Comparison of ENCODE assay signal across 22 cellular contexts in the genomic region with DNA sequence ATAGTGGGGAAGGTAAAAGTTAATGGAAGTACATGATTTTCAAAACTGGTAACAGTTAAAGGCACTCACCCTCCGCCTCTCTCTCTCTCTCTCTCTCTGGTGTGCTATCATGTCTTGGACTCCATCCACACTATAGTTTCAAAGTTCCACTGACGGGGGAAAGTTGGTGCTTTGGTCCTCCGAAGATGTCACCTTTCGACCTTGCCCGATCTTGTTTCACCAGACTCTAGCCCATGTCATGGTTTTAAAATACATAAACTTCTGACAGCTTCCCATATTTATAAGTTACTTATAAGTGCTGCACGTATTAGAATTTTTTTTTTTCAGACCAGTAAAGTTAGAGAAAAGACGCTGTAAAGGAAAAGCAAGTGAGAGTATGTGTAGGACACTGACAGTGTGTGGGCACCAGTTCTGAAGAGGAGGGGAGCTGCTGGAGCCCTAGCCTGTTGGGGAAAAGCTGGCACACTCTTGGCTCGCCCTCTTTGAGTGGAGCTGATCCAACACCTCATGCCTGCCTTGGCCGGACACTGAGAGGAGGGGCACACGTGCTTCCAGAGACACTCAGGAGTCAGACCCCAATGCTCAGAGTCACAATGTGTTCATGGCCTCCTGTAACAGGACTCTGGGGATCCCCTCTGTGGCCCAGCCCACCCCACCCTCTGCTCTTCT.
DNase-seq lines count a peak whose midpoint lies in the region; ATAC-seq and TF ChIP-seq lines count a peak whose summit lies in the region.
"Had no signal": no experiment of that assay in that cellular context is flagged by ENCODE, and none has a peak within 500 bp of the region (broad histone marks: within the 10 kb centered on the region; RNA-seq: fewer than 3 reads in every experiment).

No MANE protein-coding gene starts in this region.

- H3K9me3 ChIP-seq in suprapubic skin, result no peaks in the 10 kb centered on the region
- H3K9me3 ChIP-seq: upper lobe of right lung had no signal

- H3K27ac ChIP-seq in suprapubic skin, result no peak overlapping the region
- H3K27ac ChIP-seq: 22Rv1, GM23248, upper lobe of right lung had no signal

- peak; percentile 66 to 82 for ATAC-seq in left cardiac atrium
- no peak for ATAC-seq in stimulated activated naive CD8-positive, alpha-beta T cell treated with anti-CD3 and anti-CD28 coated beads, Interleukin-15, Interleukin-2, amounts not matched to agents 100 U/mL and 50 U/mL, for 24 hours
- ATAC-seq: activated CD8-positive, alpha-beta T cell treated with anti-CD3 and anti-CD28 coated beads, Interleukin-2, amount 10 ng/mL, durations not matched to agents 7 days and 5 days; upper lobe of right lung had no signal

- CTCF ChIA-PET in activated naive CD4-positive, alpha-beta T cell treated with anti-CD3 and anti-CD28 coated beads, Interleukin-2, amount 10 ng/mL, durations not matched to agents 7 days and 5 days (lab: Charles Lee), result no interaction called here

- intact Hi-C loops in left cardiac atrium (cut with DNase I), result loop anchor here in 1 of 2 donors (5.0 to 10.0 kb wide), 2 partner anchors 53 to 60 kb away; no protein-coding TSS in a partner anchor

- H3K4me3 Mint-ChIP-seq in activated naive CD4-positive, alpha-beta T cell treated with anti-CD3 and anti-CD28 coated beads, Interleukin-2, amount 50 U/mL, for 24 hours, result no peak overlapping the region
- no peak overlapping the region for H3K4me3 Mint-ChIP-seq in activated naive CD4-positive, alpha-beta T cell treated with anti-CD3 and anti-CD28 coated beads, Interleukin-2, amount 10 ng/mL, durations not matched to agents 7 days and 5 days
- H3K4me3 Mint-ChIP-seq: activated CD8-positive, alpha-beta T cell treated with anti-CD3 and anti-CD28 coated beads, Interleukin-2, amount 10 ng/mL, durations not matched to agents 7 days and 5 days; brain; CD4-positive, CD25-positive, alpha-beta regulatory T cell; naive B cell; T-helper 2 cell treated with Interferon-gamma antibody and Interleukin-4, amounts not matched to agents 5 μg/mL and 100 μg/mL, for 36 hours had no signal

- no peak overlapping the region for H3K4me3 ChIP-seq in suprapubic skin
- H3K4me3 ChIP-seq: GM23248, upper lobe of right lung had no signal

- no peaks in the 10 kb centered on the region for H3K9me3 Mint-ChIP-seq in activated naive CD4-positive, alpha-beta T cell treated with anti-CD3 and anti-CD28 coated beads, Interleukin-2, amount 50 U/mL, for 24 hours
- no peaks in the 10 kb centered on the region for H3K9me3 Mint-ChIP-seq in activated naive CD4-positive, alpha-beta T cell treated with anti-CD3 and anti-CD28 coated beads, Interleukin-2, amount 10 ng/mL, durations not matched to agents 7 days and 5 days
- H3K9me3 Mint-ChIP-seq: brain; CD4-positive, CD25-positive, alpha-beta regulatory T cell; naive B cell; T-helper 2 cell treated with Interferon-gamma antibody and Interleukin-4, amounts not matched to agents 5 μg/mL and 100 μg/mL, for 36 hours had no signal

- peak overlapping the region; percentile 63 for H3K27ac Mint-ChIP-seq in activated naive CD4-positive, alpha-beta T cell treated with anti-CD3 and anti-CD28 coated beads, Interleukin-2, amount 50 U/mL, for 24 hours
- no peak overlapping the region for H3K27ac Mint-ChIP-seq in activated naive CD4-positive, alpha-beta T cell treated with anti-CD3 and anti-CD28 coated beads, Interleukin-2, amount 10 ng/mL, durations not matched to agents 7 days and 5 days
- H3K27ac Mint-ChIP-seq: activated CD8-positive, alpha-beta T cell treated with anti-CD3 and anti-CD28 coated beads, Interleukin-2, amount 10 ng/mL, durations not matched to agents 7 days and 5 days; brain; T-helper 2 cell treated with Interferon-gamma antibody and Interleukin-4, amounts not matched to agents 5 μg/mL and 100 μg/mL, for 36 hours had no signal

- peaks cover 6% of the 10 kb centered on the region for H3K27me3 Mint-ChIP-seq in activated naive CD4-positive, alpha-beta T cell treated with anti-CD3 and anti-CD28 coated beads, Interleukin-2, amount 50 U/mL, for 24 hours
- peaks cover 11% of the 10 kb centered on the region for H3K27me3 Mint-ChIP-seq in activated naive CD4-positive, alpha-beta T cell treated with anti-CD3 and anti-CD28 coated beads, Interleukin-2, amount 10 ng/mL, durations not matched to agents 7 days and 5 days
- H3K27me3 Mint-ChIP-seq: brain had no signal

- H3K4me1 Mint-ChIP-seq in activated naive CD4-positive, alpha-beta T cell treated with anti-CD3 and anti-CD28 coated beads, Interleukin-2, amount 50 U/mL, for 24 hours, result no peaks in the 10 kb centered on the region
- no peaks in the 10 kb centered on the region for H3K4me1 Mint-ChIP-seq in activated naive CD4-positive, alpha-beta T cell treated with anti-CD3 and anti-CD28 coated beads, Interleukin-2, amount 10 ng/mL, durations not matched to agents 7 days and 5 days
- H3K4me1 Mint-ChIP-seq: CD4-positive, CD25-positive, alpha-beta regulatory T cell; naive B cell had no signal

- peaks cover 5% of the 10 kb centered on the region for H3K4me1 ChIP-seq in suprapubic skin
- H3K4me1 ChIP-seq: upper lobe of right lung had no signal

- TF ChIP-seq POLR2A in suprapubic skin (IDR thresholded peaks at IDR 0.05), result no peak

- 88% methylated on average over 10 of the region's 10 CpGs for WGBS in suprapubic skin

- DNase-seq in activated naive CD4-positive, alpha-beta T cell treated with anti-CD3 and anti-CD28 coated beads, Interleukin-2, amount 10 ng/mL, durations not matched to agents 7 days and 5 days, result no peak
- DNase-seq in left cardiac atrium (peak; percentile 50), mucosa of gallbladder (ENCODE audit: low spot score) (peak; percentile 44), NCI-H1417 (lab: John Stamatoyannopoulos, UW) (no peak), suprapubic skin (ENCODE audit: low spot score in 2 of 2) (no peak), midbrain (lab: John Stamatoyannopoulos, UW) (no peak)
- no peak for DNase-seq in stimulated activated naive CD8-positive, alpha-beta T cell treated with anti-CD3 and anti-CD28 coated beads, Interleukin-15, Interleukin-2, amounts not matched to agents 100 U/mL and 50 U/mL, for 24 hours
- DNase-seq: activated CD8-positive, alpha-beta T cell treated with anti-CD3 and anti-CD28 coated beads, Interleukin-2, amount 10 ng/mL, durations not matched to agents 7 days and 5 days; activated gamma-delta T cell treated with Interleukin-2 at 50 U/mL for 16 hours; activated T-cell treated with anti-CD3 and anti-CD28 coated beads, Interleukin-2, amount 50 U/mL, for 1 hour; CD4-positive, CD25-positive, alpha-beta regulatory T cell; mammary epithelial cell; naive B cell; NCI-H1436 treated with DMSO at 0.1 percent for 48 hours; NCI-H2107; NCI-H748 treated with DMSO at 0.1 percent for 48 hours; upper lobe of right lung had no signal

- no peak for TF ChIP-seq EP300 in suprapubic skin (IDR thresholded peaks at IDR 0.05)

- TF ChIP-seq CTCF in suprapubic skin (IDR thresholded peaks at IDR 0.05), result no peak

- no peaks in the 10 kb centered on the region for H3K36me3 Mint-ChIP-seq in activated naive CD4-positive, alpha-beta T cell treated with anti-CD3 and anti-CD28 coated beads, Interleukin-2, amount 50 U/mL, for 24 hours
- H3K36me3 Mint-ChIP-seq in activated naive CD4-positive, alpha-beta T cell treated with anti-CD3 and anti-CD28 coated beads, Interleukin-2, amount 10 ng/mL, durations not matched to agents 7 days and 5 days, result no peaks in the 10 kb centered on the region
- H3K36me3 Mint-ChIP-seq: CD4-positive, CD25-positive, alpha-beta regulatory T cell; naive B cell had no signal

- H3K27me3 ChIP-seq in suprapubic skin, result no peaks in the 10 kb centered on the region
- H3K27me3 ChIP-seq: upper lobe of right lung had no signal

- H3K36me3 ChIP-seq in suprapubic skin, result peaks cover 36% of the 10 kb centered on the region
- H3K36me3 ChIP-seq: upper lobe of right lung had no signal

Comparison
In these comparisons a context has a peak if more than half of its experiments do, and no peak if none do; other contexts are left out.
1. DNase-seq: peak in left cardiac atrium (single experiment) and mucosa of gallbladder (single experiment); none in activated naive CD4-positive, alpha-beta T cell treated with anti-CD3 and anti-CD28 coated beads, Interleukin-2, amount 10 ng/mL, durations not matched to agents 7 days and 5 days (single experiment), NCI-H1417 (0 of 3), stimulated activated naive CD8-positive, alpha-beta T cell treated with anti-CD3 and anti-CD28 coated beads, Interleukin-15, Interleukin-2, amounts not matched to agents 100 U/mL and 50 U/mL, for 24 hours (single experiment), suprapubic skin (0 of 2) and midbrain (single experiment).